In the genomic region with DNA sequence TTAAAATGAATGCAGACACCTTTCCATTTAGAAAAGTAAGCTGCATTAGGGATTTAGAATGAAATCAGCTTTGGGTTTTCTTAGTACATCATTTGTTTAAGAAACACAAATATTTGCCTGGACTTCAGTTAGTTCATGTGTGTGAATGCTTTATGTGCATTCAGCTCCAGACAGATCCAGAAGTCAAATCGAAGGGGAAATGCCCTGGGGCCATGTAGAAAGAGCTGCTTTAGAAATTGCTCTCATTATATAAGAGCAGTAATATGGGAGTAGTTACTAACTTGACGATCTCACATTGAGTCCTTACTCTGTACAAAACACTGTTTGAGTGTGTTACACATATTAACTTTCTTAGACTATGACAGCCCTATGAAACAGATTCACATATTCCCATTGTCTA, we compare ENCODE assay signal across 18 cellular contexts.
"Had no signal": no experiment of that assay in that cellular context is flagged by ENCODE, and none has a peak within 500 bp of the region (broad histone marks: within the 10 kb centered on the region; RNA-seq: fewer than 3 reads in every experiment).

No MANE protein-coding gene starts in this region.

- H3K9me3 ChIP-seq: body of pancreas, upper lobe of right lung had no signal

- H3K27me3 Mint-ChIP-seq: activated naive CD4-positive, alpha-beta T cell treated with anti-CD3 and anti-CD28 coated beads, Interleukin-2, amount 50 U/mL, for 24 hours; central memory CD8-positive, alpha-beta T cell; dendritic cell treated with granulocyte-macrophage colony-stimulating factor and Interleukin-4, amounts not matched to agents 40 ng/mL and 50 ng/mL, for 4 days; effector memory CD8-positive, alpha-beta T cell; stimulated activated naive CD8-positive, alpha-beta T cell treated with anti-CD3 and anti-CD28 coated beads, Interleukin-15, Interleukin-2, amounts not matched to agents 100 ng/mL and 50 ng/mL, for 24 hours had no signal

- H3K4me1 ChIP-seq: body of pancreas, upper lobe of right lung had no signal

- H3K27ac ChIP-seq: epithelial cell of prostate, upper lobe of right lung had no signal

- H3K9me3 Mint-ChIP-seq: activated naive CD4-positive, alpha-beta T cell treated with anti-CD3 and anti-CD28 coated beads, Interleukin-2, amount 50 U/mL, for 24 hours; central memory CD8-positive, alpha-beta T cell; dendritic cell treated with granulocyte-macrophage colony-stimulating factor and Interleukin-4, amounts not matched to agents 40 ng/mL and 50 ng/mL, for 4 days; effector memory CD8-positive, alpha-beta T cell; nephron progenitor cell; stimulated activated naive CD8-positive, alpha-beta T cell treated with anti-CD3 and anti-CD28 coated beads, Interleukin-15, Interleukin-2, amounts not matched to agents 100 ng/mL and 50 ng/mL, for 24 hours had no signal

- H3K36me3 Mint-ChIP-seq: activated naive CD4-positive, alpha-beta T cell treated with anti-CD3 and anti-CD28 coated beads, Interleukin-2, amount 50 U/mL, for 24 hours had no signal

- H3K4me1 Mint-ChIP-seq: nephron progenitor cell had no signal

- H3K27ac Mint-ChIP-seq: activated naive CD4-positive, alpha-beta T cell treated with anti-CD3 and anti-CD28 coated beads, Interleukin-2, amount 50 U/mL, for 24 hours; dendritic cell treated with granulocyte-macrophage colony-stimulating factor and Interleukin-4, amounts not matched to agents 40 ng/mL and 50 ng/mL, for 4 days; effector memory CD8-positive, alpha-beta T cell; nephron progenitor cell; stimulated activated naive CD8-positive, alpha-beta T cell treated with anti-CD3 and anti-CD28 coated beads, Interleukin-15, Interleukin-2, amounts not matched to agents 100 ng/mL and 50 ng/mL, for 24 hours had no signal

- H3K4me3 ChIP-seq: body of pancreas, upper lobe of right lung had no signal

- DNase-seq: activated CD4-positive, CD25-positive, alpha-beta regulatory T cell; activated effector memory CD4-positive, alpha-beta T cell treated with Interleukin-2 at 50 U/mL for 16 hours; activated T-cell treated with anti-CD3 and anti-CD28 coated beads, Interleukin-2, amount 50 U/mL, for 1 hour; amniotic stem cell; body of pancreas; effector memory CD8-positive, alpha-beta T cell; kidney; left ventricle myocardium superior; mesendoderm; nephron progenitor cell; stimulated activated CD4-positive, alpha-beta T cell treated with anti-CD3 and anti-CD28 coated beads, Interleukin-15, amount 100 ng/mL, for 24 hours; stimulated activated CD4-positive, alpha-beta T cell treated with anti-CD3 and anti-CD28 coated beads, Interleukin-4, amount 100 ng/mL, for 24 hours; upper lobe of right lung had no signal

- H3K4me3 Mint-ChIP-seq: activated naive CD4-positive, alpha-beta T cell treated with anti-CD3 and anti-CD28 coated beads, Interleukin-2, amount 50 U/mL, for 24 hours; central memory CD8-positive, alpha-beta T cell; dendritic cell treated with granulocyte-macrophage colony-stimulating factor and Interleukin-4, amounts not matched to agents 40 ng/mL and 50 ng/mL, for 4 days; effector memory CD8-positive, alpha-beta T cell; nephron progenitor cell; stimulated activated naive CD8-positive, alpha-beta T cell treated with anti-CD3 and anti-CD28 coated beads, Interleukin-15, Interleukin-2, amounts not matched to agents 100 ng/mL and 50 ng/mL, for 24 hours had no signal

- H3K27me3 ChIP-seq: body of pancreas, upper lobe of right lung had no signal
